In the genomic region with DNA sequence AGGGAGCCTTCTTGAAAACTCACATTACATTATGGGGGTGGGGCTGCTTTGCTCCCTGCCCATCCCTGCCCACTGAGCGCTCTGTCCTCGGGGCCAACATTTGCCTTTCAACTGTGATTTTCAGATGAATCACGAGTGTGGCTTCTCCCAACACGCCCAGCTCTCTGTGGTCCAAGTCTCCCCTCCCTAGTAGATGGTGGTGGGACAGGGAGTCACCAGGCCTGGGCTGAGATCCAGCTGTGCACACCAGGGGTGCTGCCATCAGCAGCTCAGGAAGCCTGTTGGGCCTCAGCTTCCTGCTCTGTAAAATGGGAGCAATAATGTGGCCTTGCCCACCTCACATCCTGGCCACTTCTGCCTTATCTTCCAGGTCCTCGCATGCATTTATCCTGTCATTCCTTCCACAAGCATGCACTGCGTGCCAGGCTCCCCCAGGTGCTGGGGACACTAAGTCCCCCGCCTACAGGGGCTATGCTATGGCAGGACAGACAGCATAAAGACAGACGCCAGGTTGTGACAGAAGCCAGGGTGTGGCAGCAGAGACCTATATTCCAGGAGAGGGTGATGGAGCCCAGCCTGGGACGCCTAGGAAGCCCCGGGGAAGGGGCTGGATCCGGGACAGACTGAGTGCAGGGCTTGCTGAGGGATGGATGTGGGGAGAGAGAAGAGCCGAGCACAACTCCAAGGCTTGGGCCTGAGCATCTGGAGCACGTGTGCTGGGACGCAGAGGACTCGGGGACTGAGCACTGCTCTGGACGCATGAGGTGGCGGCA, we compare ENCODE assay signal across 21 cellular contexts. TPM values are rescaled to one million over a fixed set of nuclear protein-coding genes. Genes with fewer than 3 reads are reported as not detected.
"Had no signal": no experiment of that assay in that cellular context is flagged by ENCODE, and none has a peak within 500 bp of the region (broad histone marks: within the 10 kb centered on the region; RNA-seq: fewer than 3 reads in every experiment).

No MANE protein-coding gene starts in this region.

- H3K4me3 ChIP-seq: body of pancreas, right atrium auricular region, suprapubic skin had no signal

- H3K9me3 Mint-ChIP-seq: activated CD4-positive, alpha-beta T cell treated with anti-CD3 and anti-CD28 coated beads, Interleukin-2, amount 10 ng/mL, durations not matched to agents 7 days and 5 days; activated naive CD4-positive, alpha-beta T cell treated with anti-CD3 and anti-CD28 coated beads, Interleukin-2, amount 50 U/mL, for 72 hours; activated T-cell treated with anti-CD3 and anti-CD28 coated beads, Interleukin-2, amount 50 U/mL, for 72 hours; naive thymus-derived CD8-positive, alpha-beta T cell; T-helper 2 cell treated with Interferon-gamma antibody and Interleukin-4, amounts not matched to agents 5 μg/mL and 100 μg/mL, for 36 hours had no signal

- H3K4me3 Mint-ChIP-seq: activated CD4-positive, alpha-beta T cell treated with anti-CD3 and anti-CD28 coated beads, Interleukin-2, amount 10 ng/mL, durations not matched to agents 7 days and 5 days; activated T-cell treated with anti-CD3 and anti-CD28 coated beads, Interleukin-2, amount 50 U/mL, for 72 hours; naive thymus-derived CD8-positive, alpha-beta T cell; T-helper 2 cell treated with Interferon-gamma antibody and Interleukin-4, amounts not matched to agents 5 μg/mL and 100 μg/mL, for 36 hours had no signal

- H3K36me3 Mint-ChIP-seq: activated naive CD4-positive, alpha-beta T cell treated with anti-CD3 and anti-CD28 coated beads, Interleukin-2, amount 50 U/mL, for 72 hours; naive thymus-derived CD8-positive, alpha-beta T cell had no signal

- DNase-seq: activated CD4-positive, alpha-beta T cell treated with anti-CD3 and anti-CD28 coated beads, Interleukin-2, amount 10 ng/mL, durations not matched to agents 7 days and 5 days; activated CD8-positive, alpha-beta memory T cell treated with anti-CD3 and anti-CD28 coated beads, Interleukin-2, amount 50 U/mL, for 48 hours; activated gamma-delta T cell; activated T-cell treated with anti-CD3 and anti-CD28 coated beads, Interleukin-2, amount 50 U/mL, for 72 hours; amygdala; body of pancreas; cerebellar nuclear complex; effector memory CD4-positive, alpha-beta T cell; naive thymus-derived CD8-positive, alpha-beta T cell; occipital lobe; small intestine; stimulated activated CD4-positive, alpha-beta T cell treated with anti-CD3 and anti-CD28 coated beads, Interleukin-4, amount 100 ng/mL, for 24 hours; stimulated activated naive CD8-positive, alpha-beta T cell treated with anti-CD3 and anti-CD28 coated beads, Interleukin-15, Interleukin-2, amounts not matched to agents 100 U/mL and 50 U/mL, for 24 hours; trophoblast cell had no signal

- ATAC-seq: activated naive CD4-positive, alpha-beta T cell treated with anti-CD3 and anti-CD28 coated beads, Interleukin-2, amount 50 U/mL, for 72 hours; activated T-cell treated with anti-CD3 and anti-CD28 coated beads, Interleukin-2, amount 50 U/mL, for 72 hours; body of pancreas; naive thymus-derived CD8-positive, alpha-beta T cell; stimulated activated naive CD8-positive, alpha-beta T cell treated with anti-CD3 and anti-CD28 coated beads, Interleukin-15, Interleukin-2, amounts not matched to agents 100 U/mL and 50 U/mL, for 24 hours had no signal

- H3K36me3 ChIP-seq: right atrium auricular region, suprapubic skin had no signal

- H3K27ac Mint-ChIP-seq: activated CD4-positive, alpha-beta T cell treated with anti-CD3 and anti-CD28 coated beads, Interleukin-2, amount 10 ng/mL, durations not matched to agents 7 days and 5 days; activated T-cell treated with anti-CD3 and anti-CD28 coated beads, Interleukin-2, amount 50 U/mL, for 72 hours; naive thymus-derived CD8-positive, alpha-beta T cell; progenitor cell of endocrine pancreas; T-helper 2 cell treated with Interferon-gamma antibody and Interleukin-4, amounts not matched to agents 5 μg/mL and 100 μg/mL, for 36 hours had no signal

- H3K4me1 ChIP-seq: body of pancreas, right atrium auricular region had no signal

- H3K27me3 Mint-ChIP-seq: activated CD4-positive, alpha-beta T cell treated with anti-CD3 and anti-CD28 coated beads, Interleukin-2, amount 10 ng/mL, durations not matched to agents 7 days and 5 days had no signal

- H3K27me3 ChIP-seq: right atrium auricular region, suprapubic skin had no signal

- H3K27ac ChIP-seq: body of pancreas, epithelial cell of prostate, right atrium auricular region, suprapubic skin had no signal

- H3K9me3 ChIP-seq: body of pancreas, right atrium auricular region, suprapubic skin had no signal

RNA-seq across cellular contexts. Expression of gene NFAM1, which starts 30.5 kb away (rescaled TPM):
- total RNA-seq: lung microvascular endothelial cell had no signal
- polyA plus RNA-seq: naive thymus-derived CD8-positive, alpha-beta T cell had no signal
